20 cellular contexts compared by ENCODE assay signal in genomic region chr9:126935630-126936029, GRCh38. TPM values are rescaled to one million over a fixed set of nuclear protein-coding genes. Genes with fewer than 3 reads are reported as not detected.
DNase-seq lines count a peak whose midpoint lies in the region; ATAC-seq and TF ChIP-seq lines count a peak whose summit lies in the region.
"Had no signal": no experiment of that assay in that cellular context is flagged by ENCODE, and none has a peak within 500 bp of the region (broad histone marks: within the 10 kb centered on the region; RNA-seq: fewer than 3 reads in every experiment).

No MANE protein-coding gene starts in this region.

- no peak overlapping the region for H2AFZ ChIP-seq in PC-3 (ENCODE audit: low read length)

- H3K36me3 ChIP-seq in PC-3 (ENCODE audit: low read depth, low read length) (no peaks in the 10 kb centered on the region), mesendoderm (ENCODE audit: control insufficient read depth, insufficient read depth, low read length) (no peaks in the 10 kb centered on the region)

- TF ChIP-seq CTCF in PC-3 (conservative IDR thresholded peaks at IDR 0.05; ENCODE audit: low read depth, low read length) (no peak), epithelial cell of esophagus (IDR thresholded peaks at IDR 0.05; ENCODE audit: insufficient read depth, low read depth, low read length, missing control alignments) (no peak)

- ATAC-seq in PC-3, result 0 out of 2 replicates have a peak, but pooled peaks have one; percentile 33
- no peak for ATAC-seq in HG02588 (IDR thresholded peaks at IDR 0.05; ENCODE audit: unreplicated experiment)
- ATAC-seq in HG02610 (IDR thresholded peaks at IDR 0.05; ENCODE audit: unreplicated experiment), result no peak

- no peak overlapping the region for H3K27ac ChIP-seq in PC-3 (ENCODE audit: low read length)
- H3K27ac ChIP-seq in mesendoderm (ENCODE audit: low read depth, low read length), result no peak overlapping the region

- DNase-seq in GM03348 (ENCODE audit: low spot score) (peak; percentile 24), PC-3 (peak; percentile 9), epithelial cell of esophagus (ENCODE audit: low read depth) (peak; percentile 5), mesendoderm (no peak), hypothalamus (lab: John Stamatoyannopoulos, UW) (no peak)
- DNase-seq: DND-41, GDM1, H9, KG1, NCI-H1417, NCI-H187, NCI-H2227 treated with DMSO at 0.1 percent for 48 hours, NCI-H510A treated with DMSO at 0.1 percent for 48 hours, NCI-H774, OCI-M1, RPMI8226, SHP77 treated with DMSO at 0.1 percent for 48 hours, SK-N-SH had no signal

- no peak overlapping the region for H2BK15ac ChIP-seq in mesendoderm (replicated peaks; ENCODE audit: low read depth)

- H3K79me1 ChIP-seq in mesendoderm (ENCODE audit: low read length), result no peaks in the 10 kb centered on the region

- H3K18ac ChIP-seq in mesendoderm (ENCODE audit: low read length), result no peak overlapping the region

- H3K4ac ChIP-seq in mesendoderm (ENCODE audit: low read depth, low read length), result no peak overlapping the region

- H4K8ac ChIP-seq in mesendoderm (ENCODE audit: low read depth, low read length), result no peak overlapping the region

- intact Hi-C loops in PC-3 (cut with micrococcal nuclease), result no loop called here

- H3K27me3 ChIP-seq in PC-3 (ENCODE audit: low read length) (no peaks in the 10 kb centered on the region), mesendoderm (ENCODE audit: insufficient read depth, low read length, poor library complexity) (no peaks in the 10 kb centered on the region)

- no CpG with 5 or more reads among the region's 5 CpGs for WGBS in mesendoderm (ENCODE audit: extremely low coverage, insufficient coverage, low lambda C conversion rate)

- H3K4me1 ChIP-seq in PC-3 (ENCODE audit: insufficient read depth, low read length), result no peaks in the 10 kb centered on the region
- no peaks in the 10 kb centered on the region for H3K4me1 ChIP-seq in mesendoderm (ENCODE audit: control insufficient read depth, low read depth, low read length)

- no peak overlapping the region for H3K56ac ChIP-seq in mesendoderm (ENCODE audit: low read length)

- no peak overlapping the region for H3K4me3 ChIP-seq in PC-3 (ENCODE audit: low read length)
- H3K4me3 ChIP-seq in epithelial cell of esophagus (ENCODE audit: low read length), result no peak overlapping the region
- H3K4me3 ChIP-seq in mesendoderm (ENCODE audit: low read length), result no peak overlapping the region

- no peak overlapping the region for H2BK5ac ChIP-seq in mesendoderm (ENCODE audit: low read length)

- no peaks in the 10 kb centered on the region for H3F3A ChIP-seq in PC-3 (ENCODE audit: low read length, unreplicated experiment)

- H3K9ac ChIP-seq in PC-3 (ENCODE audit: low read length), result no peak overlapping the region
- H3K9ac ChIP-seq in mesendoderm (ENCODE audit: low read length), result no peak overlapping the region
- H3K9ac ChIP-seq: SK-N-SH had no signal

- POLR2A ChIA-PET in PC-3 (lab: Charles Lee; ENCODE audit: unreplicated experiment), result no interaction called here

- H3K4me2 ChIP-seq in PC-3 (ENCODE audit: low read length) (no peak overlapping the region), mesendoderm (ENCODE audit: low read length) (no peak overlapping the region)
- H3K4me2 ChIP-seq: SK-N-SH had no signal

- BruUV-seq in PC-3 (replicated peaks; lab: Mats Ljungman, UMichigan), result no TSS peak

- H4K5ac ChIP-seq in mesendoderm (ENCODE audit: low read length), result no peak overlapping the region

- CTCF ChIA-PET in PC-3 (lab: Charles Lee), result no interaction called here

- no peaks in the 10 kb centered on the region for H4K20me1 ChIP-seq in PC-3 (ENCODE audit: low read length)

- H3K9me3 ChIP-seq in PC-3 (ENCODE audit: low read length), result no peaks in the 10 kb centered on the region
- H3K9me3 ChIP-seq: SK-N-SH had no signal

- no peaks in the 10 kb centered on the region for H3K79me2 ChIP-seq in PC-3 (ENCODE audit: low read length)
- no peaks in the 10 kb centered on the region for H3K79me2 ChIP-seq in mesendoderm (ENCODE audit: control insufficient read depth, insufficient read depth, low read length)

- H2BK120ac ChIP-seq in mesendoderm (ENCODE audit: low read depth, low read length), result no peak overlapping the region

- H3K9me2 ChIP-seq in PC-3 (replicated peaks; ENCODE audit: low read length), result no peaks in the 10 kb centered on the region
- H3K9me2 ChIP-seq: SK-N-SH had no signal

- no peak overlapping the region for H3K23ac ChIP-seq in mesendoderm (ENCODE audit: low read length)

- no peak overlapping the region for H2AK5ac ChIP-seq in mesendoderm (ENCODE audit: low read length)

RNA-seq across cellular contexts. Expression of gene RALGPS1, which starts 21.0 kb away (rescaled TPM):
- 7.9 and 10.2 TPM in 2 replicates for total RNA-seq in PC-3 (2014; rRNA removed)
- polyA plus RNA-seq in mesendoderm (2013, experiment 1 of 2), result 5.2 TPM
- polyA plus RNA-seq in mesendoderm (2013, experiment 2 of 2), result 5.0 TPM

Comparison
In these comparisons a context has a peak if more than half of its experiments do, and no peak if none do; other contexts are left out.
1. DNase-seq: peak in GM03348 (single experiment), PC-3 (single experiment) and epithelial cell of esophagus (single experiment); none in mesendoderm (single experiment) and hypothalamus (0 of 51).